Comparison of ENCODE assay signal across 28 cellular contexts in genomic region chr3:41593760-41594159, GRCh38.
"Had no signal": no experiment of that assay in that cellular context is flagged by ENCODE, and none has a peak within 500 bp of the region (broad histone marks: within the 10 kb centered on the region; RNA-seq: fewer than 3 reads in every experiment).

No MANE protein-coding gene starts in this region.

- ATAC-seq: stimulated activated effector memory CD8-positive, alpha-beta T cell treated with anti-CD3 and anti-CD28 coated beads, Interleukin-12 subunit alpha, Interleukin-12 subunit beta, amount 100 ng/mL, for 72 hours; stimulated activated memory B cell treated with anti-CD40 and anti-IgM and Interleukin-4, amounts not matched to agents 10 μg/mL and 1 μg/mL and 100 μg/mL, for 72 hours; stimulated activated naive B cell treated with anti-CD40 and anti-IgM and Interleukin-4, amounts not matched to agents 10 μg/mL and 1 μg/mL and 100 μg/mL, for 72 hours; stimulated activated naive CD8-positive, alpha-beta T cell treated with anti-CD3 and anti-CD28 coated beads, Interleukin-15, amount 100 ng/mL, for 72 hours; stimulated activated naive CD8-positive, alpha-beta T cell treated with anti-CD3 and anti-CD28 coated beads, Interleukin-15, Interleukin-2, amounts not matched to agents 100 U/mL and 50 U/mL, for 24 hours; upper lobe of right lung had no signal

- H3K4me3 ChIP-seq: stomach, suprapubic skin, testis, thoracic aorta, thyroid gland, tibial artery, tibial nerve, transverse colon, upper lobe of left lung, upper lobe of right lung, uterus, vagina had no signal

- H3K36me3 Mint-ChIP-seq: stimulated activated effector memory CD8-positive, alpha-beta T cell treated with anti-CD3 and anti-CD28 coated beads, Interleukin-12 subunit alpha, Interleukin-12 subunit beta, amount 100 ng/mL, for 72 hours had no signal

- H3K27ac Mint-ChIP-seq: stimulated activated effector memory CD8-positive, alpha-beta T cell treated with anti-CD3 and anti-CD28 coated beads, Interleukin-12 subunit alpha, Interleukin-12 subunit beta, amount 100 ng/mL, for 72 hours; stimulated activated memory B cell treated with anti-CD40 and anti-IgM and Interleukin-4, amounts not matched to agents 10 μg/mL and 1 μg/mL and 100 μg/mL, for 72 hours; stimulated activated naive B cell treated with anti-CD40 and anti-IgM and Interleukin-4, amounts not matched to agents 10 μg/mL and 1 μg/mL and 100 μg/mL, for 72 hours; stimulated activated naive CD8-positive, alpha-beta T cell treated with anti-CD3 and anti-CD28 coated beads, Interleukin-15, Interleukin-2, amounts not matched to agents 100 ng/mL and 50 ng/mL, for 24 hours; type B pancreatic cell had no signal

- H3K36me3 ChIP-seq: stomach, suprapubic skin, thoracic aorta, thyroid gland, tibial artery, tibial nerve, transverse colon, upper lobe of left lung, upper lobe of right lung, uterus, vagina had no signal

- H3K27me3 ChIP-seq: stomach, suprapubic skin, testis, thyroid gland, tibial artery, tibial nerve, transverse colon, upper lobe of left lung, upper lobe of right lung, uterus, vagina had no signal

- H3K4me1 ChIP-seq: stomach, suprapubic skin, testis, thyroid gland, tibial nerve, transverse colon, upper lobe of left lung, upper lobe of right lung, uterus, vagina had no signal

- DNase-seq: stimulated activated CD4-positive, alpha-beta T cell treated with anti-CD3 and anti-CD28 coated beads, Interleukin-2, amount 100 ng/mL, for 48 hours; stimulated activated CD4-positive, alpha-beta T cell treated with anti-CD3 and anti-CD28 coated beads, Interleukin-4, amount 100 ng/mL, for 1 hour; stimulated activated CD4-positive, alpha-beta T cell treated with anti-CD3 and anti-CD28 coated beads, Interleukin-4, amount 100 ng/mL, for 24 hours; stimulated activated CD4-positive, alpha-beta T cell treated with anti-CD3 and anti-CD28 coated beads, Interleukin-4, amount 100 ng/mL, for 4 hours; stimulated activated CD8-positive, alpha-beta memory T cell treated with anti-CD3 and anti-CD28 coated beads, Interleukin-4, amount 100 ng/mL, for 48 hours; stimulated activated naive B cell treated with anti-CD40 and anti-IgM and Interleukin-4, amounts not matched to agents 10 μg/mL and 1 μg/mL and 100 μg/mL, for 72 hours; stimulated activated naive CD4-positive, alpha-beta T cell; stimulated activated naive CD4-positive, alpha-beta T cell treated with Interleukin-2 at 50 U/mL for 16 hours; stimulated activated naive CD8-positive, alpha-beta T cell treated with anti-CD3 and anti-CD28 coated beads, Interleukin-15, amount 100 ng/mL, for 72 hours; stimulated activated naive CD8-positive, alpha-beta T cell treated with anti-CD3 and anti-CD28 coated beads, Interleukin-15, Interleukin-2, amounts not matched to agents 100 U/mL and 50 U/mL, for 24 hours; stomach; substantia nigra; testis; thyroid gland; tibial artery; transverse colon; trophoblast cell; upper lobe of left lung; upper lobe of right lung; uterus had no signal

- H3K4me3 Mint-ChIP-seq: stimulated activated effector memory CD8-positive, alpha-beta T cell treated with anti-CD3 and anti-CD28 coated beads, Interleukin-12 subunit alpha, Interleukin-12 subunit beta, amount 100 ng/mL, for 72 hours; stimulated activated memory B cell treated with anti-CD40 and anti-IgM and Interleukin-4, amounts not matched to agents 10 μg/mL and 1 μg/mL and 100 μg/mL, for 72 hours; stimulated activated naive B cell treated with anti-CD40 and anti-IgM and Interleukin-4, amounts not matched to agents 10 μg/mL and 1 μg/mL and 100 μg/mL, for 72 hours; stimulated activated naive CD8-positive, alpha-beta T cell treated with anti-CD3 and anti-CD28 coated beads, Interleukin-15, amount 100 ng/mL, for 72 hours; stimulated activated naive CD8-positive, alpha-beta T cell treated with anti-CD3 and anti-CD28 coated beads, Interleukin-15, Interleukin-2, amounts not matched to agents 100 ng/mL and 50 ng/mL, for 24 hours; type B pancreatic cell had no signal

- H3K27me3 Mint-ChIP-seq: stimulated activated memory B cell treated with anti-CD40 and anti-IgM and Interleukin-4, amounts not matched to agents 10 μg/mL and 1 μg/mL and 100 μg/mL, for 72 hours; stimulated activated naive B cell treated with anti-CD40 and anti-IgM and Interleukin-4, amounts not matched to agents 10 μg/mL and 1 μg/mL and 100 μg/mL, for 72 hours; stimulated activated naive CD8-positive, alpha-beta T cell treated with anti-CD3 and anti-CD28 coated beads, Interleukin-15, amount 100 ng/mL, for 72 hours; stimulated activated naive CD8-positive, alpha-beta T cell treated with anti-CD3 and anti-CD28 coated beads, Interleukin-15, Interleukin-2, amounts not matched to agents 100 ng/mL and 50 ng/mL, for 24 hours had no signal

- H3K4me1 Mint-ChIP-seq: stimulated activated naive CD8-positive, alpha-beta T cell treated with anti-CD3 and anti-CD28 coated beads, Interleukin-15, amount 100 ng/mL, for 72 hours had no signal

- H3K9me3 Mint-ChIP-seq: stimulated activated effector memory CD8-positive, alpha-beta T cell treated with anti-CD3 and anti-CD28 coated beads, Interleukin-12 subunit alpha, Interleukin-12 subunit beta, amount 100 ng/mL, for 72 hours; stimulated activated naive B cell treated with anti-CD40 and anti-IgM and Interleukin-4, amounts not matched to agents 10 μg/mL and 1 μg/mL and 100 μg/mL, for 72 hours; stimulated activated naive CD8-positive, alpha-beta T cell treated with anti-CD3 and anti-CD28 coated beads, Interleukin-15, amount 100 ng/mL, for 72 hours; stimulated activated naive CD8-positive, alpha-beta T cell treated with anti-CD3 and anti-CD28 coated beads, Interleukin-15, Interleukin-2, amounts not matched to agents 100 ng/mL and 50 ng/mL, for 24 hours; type B pancreatic cell had no signal

- H3K27ac ChIP-seq: stomach, suprapubic skin, testis, thoracic aorta, thyroid gland, tibial artery, tibial nerve, transverse colon, upper lobe of left lung, upper lobe of right lung, uterus, vagina had no signal
